16 cellular contexts compared by ENCODE assay signal in the genomic region with DNA sequence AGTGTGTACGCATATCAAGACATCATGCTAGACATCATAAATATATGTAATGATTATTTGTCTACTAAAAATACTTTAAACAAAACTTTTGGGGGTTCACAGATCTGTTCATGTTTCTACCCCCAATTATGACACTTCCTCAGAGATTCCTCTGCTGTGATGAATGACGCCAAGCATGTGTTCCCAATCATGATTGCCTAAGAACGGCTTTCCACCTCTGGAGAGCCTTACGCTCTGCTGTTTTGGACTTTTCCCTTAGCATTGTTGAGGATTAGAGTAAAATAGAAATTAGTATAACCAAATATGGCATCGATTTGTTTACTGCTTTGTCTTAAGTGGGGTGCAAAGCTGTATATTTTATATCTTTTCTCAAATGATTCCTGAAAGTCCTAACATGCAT.
DNase-seq lines count a peak whose midpoint lies in the region; ATAC-seq and TF ChIP-seq lines count a peak whose summit lies in the region.
"Had no signal": no experiment of that assay in that cellular context is flagged by ENCODE, and none has a peak within 500 bp of the region (broad histone marks: within the 10 kb centered on the region; RNA-seq: fewer than 3 reads in every experiment).

No MANE protein-coding gene starts in this region.

- no peaks in the 10 kb centered on the region for H3K36me3 Mint-ChIP-seq in T-helper 17 cell (ENCODE audit: low read depth)
- H3K36me3 Mint-ChIP-seq: CD4-positive, CD25-positive, alpha-beta regulatory T cell; IgD-negative memory B cell had no signal

- POLR2A ChIA-PET in HEK293T (lab: Yijun Ruan, JAX): no interaction called here

- ATAC-seq in T-helper 17 cell: no peak
- ATAC-seq in HG02870 (IDR thresholded peaks at IDR 0.05; ENCODE audit: unreplicated experiment): no peak
- ATAC-seq: A549 had no signal

- no peak overlapping the region for H3K27ac Mint-ChIP-seq in T-helper 17 cell
- H3K27ac Mint-ChIP-seq: CD4-positive, CD25-positive, alpha-beta regulatory T cell; IgD-negative memory B cell had no signal

- H3K4me3 Mint-ChIP-seq in T-helper 17 cell: no peak overlapping the region
- H3K4me3 Mint-ChIP-seq: CD4-positive, CD25-positive, alpha-beta regulatory T cell; IgD-negative memory B cell had no signal

- no peaks in the 10 kb centered on the region for H3K4me1 Mint-ChIP-seq in T-helper 17 cell
- H3K4me1 Mint-ChIP-seq: CD4-positive, CD25-positive, alpha-beta regulatory T cell; IgD-negative memory B cell had no signal

- CTCF ChIA-PET in HEK293T (lab: Yijun Ruan, JAX): no interaction called here

- DNase-seq in AG20443 (ENCODE audit: low spot score) (peak; percentile 66), GM04504 (ENCODE audit: low read depth) (peak; percentile 43), fibroblast of gingiva (ENCODE audit: low read depth) (peak; percentile 66), HEK293T (ENCODE audit: extremely low spot score) (no peak), T-helper 17 cell (no peak)
- DNase-seq: Calu3; CD4-positive, CD25-positive, alpha-beta regulatory T cell; DMS 273 treated with DMSO at 0.1 percent for 48 hours; DMS79; EL; HCEC 1CT; KG1 had no signal

- no peaks in the 10 kb centered on the region for H3K9me3 ChIP-seq in T-helper 17 cell (ENCODE audit: control insufficient read depth, low read length, poor library complexity, severe bottlenecking)
- H3K9me3 ChIP-seq: A549; BLaER1 treated with 17β-estradiol and CSF1 and Interleukin-3, amounts not matched to agents 10 nM and 100 nM had no signal

- H3K27me3 Mint-ChIP-seq in T-helper 17 cell: no peaks in the 10 kb centered on the region
- H3K27me3 Mint-ChIP-seq: CD4-positive, CD25-positive, alpha-beta regulatory T cell; IgD-negative memory B cell had no signal

TF ChIP-seq in HEK293T, 16 proteins besides CTCF, POLR2A, EP300 and RAD21:
- TF ChIP-seq L3MBTL2 (conservative IDR thresholded peaks at IDR 0.05) (no peak), SUZ12 (IDR thresholded peaks at IDR 0.05) (no peak), LEF1 (IDR thresholded peaks at IDR 0.05; ENCODE audit: borderline replicate concordance) (no peak), FOXA1 (IDR thresholded peaks at IDR 0.05) (no peak), PKNOX1 (IDR thresholded peaks at IDR 0.05) (no peak)

Comparison
In these comparisons a context has a peak if more than half of its experiments do, and no peak if none do; other contexts are left out.
1. DNase-seq: peak in AG20443 (single experiment), GM04504 (single experiment) and fibroblast of gingiva (single experiment); none in HEK293T (single experiment) and T-helper 17 cell (0 of 3).